ENCODE assay signal across 8 cellular contexts in genomic region chr10:130108934-130109604, GRCh38. TPM values are rescaled to one million over a fixed set of nuclear protein-coding genes. Genes with fewer than 3 reads are reported as not detected.
DNase-seq lines count a peak whose midpoint lies in the region; ATAC-seq and TF ChIP-seq lines count a peak whose summit lies in the region.

No MANE protein-coding gene starts in this region.

- H3K36me3 ChIP-seq in BLaER1 (peaks cover 13% of the 10 kb centered on the region), brain microvascular endothelial cell (replicated peaks) (no peaks in the 10 kb centered on the region)

- no peaks in the 10 kb centered on the region for H3K27me3 Mint-ChIP-seq in natural killer cell treated with Interleukin-12 subunit alpha and Interleukin-12 subunit beta and Interleukin-15 and Interleukin-18, amount 100 ng/mL, for 72 hours

- peaks cover 27 to 40% of the 10 kb centered on the region in 2 donors for H3K4me1 Mint-ChIP-seq in natural killer cell treated with Interleukin-12 subunit alpha and Interleukin-12 subunit beta and Interleukin-15 and Interleukin-18, amount 100 ng/mL, for 72 hours (ENCODE audit: low read depth in 2 of 2)

- no peaks in the 10 kb centered on the region for H4K20me1 ChIP-seq in BLaER1

- peaks cover 29% of the 10 kb centered on the region for H3K4me1 ChIP-seq in BLaER1

- in situ Hi-C loops in brain microvascular endothelial cell (cut with HindIII; ENCODE audit: low pct_ligation_motif_present, low sequenced_read_pairs) = no loop called here

- H3K4me3 ChIP-seq in BLaER1 (peak overlapping the region; percentile 81), brain microvascular endothelial cell (ENCODE audit: low read depth, low read length) (peak overlapping the region; percentile 88)
- H3K4me3 ChIP-seq in Jurkat, Clone E6-1 (ENCODE audit: low read length) = peak overlapping the region; percentile 97

- no peaks in the 10 kb centered on the region for H3K9me3 ChIP-seq in BLaER1

- peak overlapping the region in 1 of 2 donors; percentile 90 for H3K27ac Mint-ChIP-seq in natural killer cell treated with Interleukin-12 subunit alpha and Interleukin-12 subunit beta and Interleukin-15 and Interleukin-18, amount 100 ng/mL, for 72 hours

- H3K27me3 ChIP-seq in BLaER1 (no peaks in the 10 kb centered on the region), brain microvascular endothelial cell (replicated peaks) (no peaks in the 10 kb centered on the region)

- H3K4me3 Mint-ChIP-seq in natural killer cell treated with Interleukin-12 subunit alpha and Interleukin-12 subunit beta and Interleukin-15 and Interleukin-18, amount 100 ng/mL, for 72 hours = peak overlapping the region; percentile 99

- no peak for ATAC-seq in natural killer cell treated with Interleukin-12 subunit alpha and Interleukin-12 subunit beta and Interleukin-15 and Interleukin-18, amount 100 ng/mL, for 72 hours
- ATAC-seq in HG03520 (IDR thresholded peaks at IDR 0.05; ENCODE audit: unreplicated experiment) = no peak

- H3K36me3 Mint-ChIP-seq in natural killer cell treated with Interleukin-12 subunit alpha and Interleukin-12 subunit beta and Interleukin-15 and Interleukin-18, amount 100 ng/mL, for 72 hours = no peaks in the 10 kb centered on the region

- no peaks in the 10 kb centered on the region for H3K9me3 Mint-ChIP-seq in natural killer cell treated with Interleukin-12 subunit alpha and Interleukin-12 subunit beta and Interleukin-15 and Interleukin-18, amount 100 ng/mL, for 72 hours

- H3K9ac ChIP-seq in BLaER1 = peak overlapping the region; percentile 85; the same call in 1 of the 2 replicates

- H3K4me2 ChIP-seq in BLaER1 = peak overlapping the region; percentile 92

- no peak for DNase-seq in Jurkat, Clone E6-1 (ENCODE audit: low read depth, low spot score)
- DNase-seq in brain microvascular endothelial cell (no peak), NCI-H1092 treated with DMSO at 0.1 percent for 48 hours (lab: John Stamatoyannopoulos, UW) (no peak), HCEC 1CT (no peak), DMS79 (lab: John Stamatoyannopoulos, UW) (no peak)
- no peak for DNase-seq in natural killer cell treated with Interleukin-12 subunit alpha and Interleukin-12 subunit beta and Interleukin-15 and Interleukin-18, amount 100 ng/mL, for 72 hours (ENCODE audit: low spot score)

- H3K27ac ChIP-seq in BLaER1 = no peak overlapping the region
- no peak overlapping the region for H3K27ac ChIP-seq in brain microvascular endothelial cell

- TF ChIP-seq CTCF in brain microvascular endothelial cell (IDR thresholded peaks at IDR 0.05; ENCODE audit: low read depth, low read length, missing control alignments) = no peak

RNA-seq across cellular contexts. Expression of gene C10orf143, which starts 1.6 kb away (rescaled TPM):
- polyA plus RNA-seq in Jurkat, Clone E6-1 (2012; ENCODE audit: insufficient read depth, insufficient read length) = 7.5 TPM
- total RNA-seq in natural killer cell treated with Interleukin-12 subunit alpha and Interleukin-12 subunit beta and Interleukin-15 and Interleukin-18, amount 100 ng/mL, for 72 hours = 1 to 10 TPM; 2.4 to 2.9 TPM

RNA-seq across cellular contexts. Expression of gene GLRX3, which starts 27.1 kb away (rescaled TPM):
- polyA plus RNA-seq in Jurkat, Clone E6-1 (2012; ENCODE audit: insufficient read depth, insufficient read length) = 147 TPM
- total RNA-seq in natural killer cell treated with Interleukin-12 subunit alpha and Interleukin-12 subunit beta and Interleukin-15 and Interleukin-18, amount 100 ng/mL, for 72 hours = 100 to 1,000 TPM in 1 of 2 donors, 10 to 100 TPM in 1; 95.0 to 103 TPM
